1 cellular context compared by ENCODE assay signal in the genomic region with DNA sequence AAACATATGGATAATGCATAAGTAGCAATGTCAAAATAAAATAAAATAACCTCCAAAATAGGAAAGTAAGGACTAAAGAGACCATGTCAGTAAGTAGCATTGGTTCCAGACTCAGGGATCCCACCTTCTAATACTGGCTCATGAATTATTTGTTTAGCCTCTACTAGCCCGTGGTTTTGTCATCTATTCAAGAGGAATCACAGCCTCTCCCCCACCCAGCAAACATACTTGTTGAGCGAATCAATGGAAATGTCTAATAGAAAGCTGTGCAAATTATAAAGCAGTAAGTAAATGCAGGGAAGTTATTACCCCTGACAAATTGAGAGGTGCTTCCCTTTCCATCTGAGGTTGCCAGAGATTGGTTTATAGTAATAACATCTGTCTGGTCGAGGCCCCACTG.
TF ChIP-seq lines count a peak whose summit lies in the region.

No MANE protein-coding gene starts in this region.

TF ChIP-seq in SK-N-SH, 30 proteins besides CTCF, POLR2A, EP300 and RAD21 (continued from another document):
- TF ChIP-seq, protein P1, sequence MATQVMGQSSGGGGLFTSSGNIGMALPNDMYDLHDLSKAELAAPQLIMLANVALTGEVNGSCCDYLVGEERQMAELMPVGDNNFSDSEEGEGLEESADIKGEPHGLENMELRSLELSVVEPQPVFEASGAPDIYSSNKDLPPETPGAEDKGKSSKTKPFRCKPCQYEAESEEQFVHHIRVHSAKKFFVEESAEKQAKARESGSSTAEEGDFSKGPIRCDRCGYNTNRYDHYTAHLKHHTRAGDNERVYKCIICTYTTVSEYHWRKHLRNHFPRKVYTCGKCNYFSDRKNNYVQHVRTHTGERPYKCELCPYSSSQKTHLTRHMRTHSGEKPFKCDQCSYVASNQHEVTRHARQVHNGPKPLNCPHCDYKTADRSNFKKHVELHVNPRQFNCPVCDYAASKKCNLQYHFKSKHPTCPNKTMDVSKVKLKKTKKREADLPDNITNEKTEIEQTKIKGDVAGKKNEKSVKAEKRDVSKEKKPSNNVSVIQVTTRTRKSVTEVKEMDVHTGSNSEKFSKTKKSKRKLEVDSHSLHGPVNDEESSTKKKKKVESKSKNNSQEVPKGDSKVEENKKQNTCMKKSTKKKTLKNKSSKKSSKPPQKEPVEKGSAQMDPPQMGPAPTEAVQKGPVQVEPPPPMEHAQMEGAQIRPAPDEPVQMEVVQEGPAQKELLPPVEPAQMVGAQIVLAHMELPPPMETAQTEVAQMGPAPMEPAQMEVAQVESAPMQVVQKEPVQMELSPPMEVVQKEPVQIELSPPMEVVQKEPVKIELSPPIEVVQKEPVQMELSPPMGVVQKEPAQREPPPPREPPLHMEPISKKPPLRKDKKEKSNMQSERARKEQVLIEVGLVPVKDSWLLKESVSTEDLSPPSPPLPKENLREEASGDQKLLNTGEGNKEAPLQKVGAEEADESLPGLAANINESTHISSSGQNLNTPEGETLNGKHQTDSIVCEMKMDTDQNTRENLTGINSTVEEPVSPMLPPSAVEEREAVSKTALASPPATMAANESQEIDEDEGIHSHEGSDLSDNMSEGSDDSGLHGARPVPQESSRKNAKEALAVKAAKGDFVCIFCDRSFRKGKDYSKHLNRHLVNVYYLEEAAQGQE (IDR thresholded peaks at IDR 0.05; ENCODE audit: low read depth, low read length), result no peak
- no peak for TF ChIP-seq SMC3 (IDR thresholded peaks at IDR 0.05; ENCODE audit: low read depth, low read length)
TF ChIP-seq in SK-N-SH: peak in this region for 0.
